Comparison of ENCODE assay signal across 27 cellular contexts in genomic region chr5:1439388-1440097, GRCh38. TPM values are rescaled to one million over a fixed set of nuclear protein-coding genes. Genes with fewer than 3 reads are reported as not detected.
"Had no signal": no experiment of that assay in that cellular context is flagged by ENCODE, and none has a peak within 500 bp of the region (broad histone marks: within the 10 kb centered on the region; RNA-seq: fewer than 3 reads in every experiment).

No MANE protein-coding gene starts in this region.

- DNase-seq: activated CD4-positive, alpha-beta T cell treated with anti-CD3 and anti-CD28 coated beads, Interleukin-2, amount 10 ng/mL, durations not matched to agents 7 days and 5 days; activated CD8-positive, alpha-beta T cell treated with anti-CD3 and anti-CD28 coated beads for 36 hours; activated gamma-delta T cell; anterior cingulate cortex; body of pancreas; effector memory CD8-positive, alpha-beta T cell; gastrocnemius medialis; left cardiac atrium; naive B cell; occipital lobe; spleen; stimulated activated CD4-positive, alpha-beta T cell treated with anti-CD3 and anti-CD28 coated beads, Interleukin-4, amount 100 ng/mL, for 1 hour; stimulated activated naive CD4-positive, alpha-beta T cell; T-cell; upper lobe of right lung had no signal

- H3K9me3 ChIP-seq: body of pancreas, gastrocnemius medialis, thoracic aorta, upper lobe of right lung had no signal

- H3K36me3 ChIP-seq: cardiac muscle cell, esophagus muscularis mucosa, gastrocnemius medialis, heart left ventricle, spleen, thoracic aorta, upper lobe of right lung had no signal

- ATAC-seq: activated CD4-positive, CD25-positive, alpha-beta regulatory T cell treated with anti-CD3 and anti-CD28 coated beads, Interleukin-2, amount 50 U/mL, for 24 hours; activated CD8-positive, alpha-beta T cell treated with anti-CD3 and anti-CD28 coated beads for 36 hours; body of pancreas; effector memory CD8-positive, alpha-beta T cell; gastrocnemius medialis; heart left ventricle; left cardiac atrium; T-cell; upper lobe of right lung had no signal

- H3K27ac ChIP-seq: body of pancreas, cardiac muscle cell, esophagus muscularis mucosa, gastrocnemius medialis, heart left ventricle, SK-N-MC, spleen, thoracic aorta, upper lobe of right lung, VCaP had no signal

- H3K4me1 ChIP-seq: gastrocnemius medialis had no signal

- H3K4me3 ChIP-seq: body of pancreas, cardiac muscle cell, esophagus muscularis mucosa, gastrocnemius medialis, heart left ventricle, SK-N-MC, spleen, thoracic aorta, upper lobe of right lung had no signal

RNA-seq across cellular contexts. Expression of gene SLC6A3, which starts 5.7 kb away (rescaled TPM):
- total RNA-seq: activated CD8-positive, alpha-beta T cell treated with anti-CD3 and anti-CD28 coated beads for 36 hours; activated T-helper 1 cell treated with anti-CD3 and anti-CD28 coated beads, Interleukin-12 subunit alpha, Interleukin-12 subunit beta, Interleukin-2, Interleukin-4 antibody, amounts not matched to agents 30 ng/mL and 10 ng/mL and 1 ng/mL, durations not matched to agents 14 hours and 24 hours and 36 hours; body of pancreas; cardiac muscle cell; dermis microvascular lymphatic vessel endothelial cell; gastrocnemius medialis; liver; mononuclear cell; occipital lobe; renal cortical epithelial cell had no signal
- polyA plus RNA-seq: cardiac muscle cell, liver had no signal
